ENCODE assay signal across 31 cellular contexts in the genomic region with DNA sequence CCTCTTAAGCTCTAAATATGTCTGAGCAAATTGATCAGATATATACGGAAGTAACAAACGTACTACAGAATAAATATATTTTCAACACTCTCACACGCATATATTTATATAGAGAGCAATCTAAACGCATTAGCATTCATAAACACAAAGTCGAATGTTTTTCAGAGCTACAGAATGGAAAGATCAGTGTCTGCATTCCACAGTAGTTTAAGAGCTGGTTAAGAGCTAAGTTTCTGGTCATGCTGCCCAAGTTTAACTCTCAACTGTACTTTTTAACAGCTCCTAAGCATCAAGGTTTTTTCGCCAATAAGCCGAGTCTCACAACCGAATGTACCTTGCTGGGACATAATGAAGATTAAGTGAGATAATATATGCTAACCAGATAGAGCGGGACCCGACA.
"Had no signal": no experiment of that assay in that cellular context is flagged by ENCODE, and none has a peak within 500 bp of the region (broad histone marks: within the 10 kb centered on the region; RNA-seq: fewer than 3 reads in every experiment).

No MANE protein-coding gene starts in this region.

- H3K36me3 ChIP-seq: brain microvascular endothelial cell, breast epithelium had no signal

- H3K27me3 ChIP-seq: adrenal gland, body of pancreas, brain microvascular endothelial cell, breast epithelium had no signal

- H3K9me3 ChIP-seq: adrenal gland, body of pancreas had no signal

- H3K4me3 ChIP-seq: adrenal gland, body of pancreas, breast epithelium had no signal

- H3K27ac ChIP-seq: adrenal gland, body of pancreas, brain microvascular endothelial cell, breast epithelium, VCaP had no signal

- ATAC-seq: activated CD4-positive, alpha-beta T cell treated with anti-CD3 and anti-CD28 coated beads for 36 hours; activated naive CD4-positive, alpha-beta T cell treated with anti-CD3 and anti-CD28 coated beads, Interleukin-2, amount 50 U/mL, for 72 hours; activated T-cell treated with anti-CD3 and anti-CD28 coated beads, Interleukin-2, amount 50 U/mL, for 4 hours; activated T-cell treated with anti-CD3 and anti-CD28 coated beads, Interleukin-2, amount 50 U/mL, for 72 hours; activated T-helper 17 cell treated with anti-CD3 and anti-CD28 coated beads, Interleukin-2, amount 50 U/mL, for 72 hours; body of pancreas had no signal

- DNase-seq: activated B cell treated with CpG ODN at 0.5 μM for 24 hours; activated CD4-positive, alpha-beta memory T cell treated with anti-CD3 and anti-CD28 coated beads, Interleukin-2, amount 10 ng/mL, durations not matched to agents 7 days and 5 days; activated CD4-positive, alpha-beta T cell treated with anti-CD3 and anti-CD28 coated beads for 36 hours; activated CD4-positive, alpha-beta T cell treated with anti-CD3 and anti-CD28 coated beads for 48 hours; activated CD4-positive, alpha-beta T cell treated with anti-CD3 and anti-CD28 coated beads, Interleukin-2, amount 10 ng/mL, durations not matched to agents 7 days and 5 days; activated CD4-positive, alpha-beta T cell treated with anti-CD3 and anti-CD28 coated beads, Interleukin-2, amount 50 U/mL, for 48 hours; activated CD4-positive, CD25-positive, alpha-beta regulatory T cell treated with anti-CD3 and anti-CD28 coated beads, Interleukin-2, amount 50 U/mL, for 72 hours; activated CD8-positive, alpha-beta memory T cell treated with anti-CD3 and anti-CD28 coated beads, Interleukin-2, amount 50 U/mL, for 4 hours; activated effector memory CD4-positive, alpha-beta T cell treated with anti-CD3 and anti-CD28 coated beads, Interleukin-2, amount 50 U/mL, for 16 hours; activated gamma-delta T cell treated with Interleukin-2 at 50 U/mL for 16 hours; activated naive CD4-positive, alpha-beta T cell; activated naive CD4-positive, alpha-beta T cell treated with anti-CD3 and anti-CD28 coated beads for 36 hours; activated naive CD4-positive, alpha-beta T cell treated with anti-CD3 and anti-CD28 coated beads, Interleukin-2, amount 50 U/mL, for 16 hours; activated naive CD8-positive, alpha-beta T cell treated with anti-CD3 and anti-CD28 coated beads for 36 hours; activated T-cell treated with anti-CD3 and anti-CD28 coated beads for 4 hours; activated T-cell treated with anti-CD3 and anti-CD28 coated beads, Interleukin-2, amount 50 U/mL, for 1 hour; activated T-cell treated with anti-CD3 and anti-CD28 coated beads, Interleukin-2, amount 50 U/mL, for 4 hours; activated T-cell treated with anti-CD3 and anti-CD28 coated beads, Interleukin-2, amount 50 U/mL, for 72 hours; adrenal gland; amniotic stem cell; aorta; body of pancreas; brain microvascular endothelial cell; central memory CD4-positive, alpha-beta T cell; T-helper 1 cell; T-helper 2 cell; T-helper 9 cell had no signal

- H3K4me1 ChIP-seq: adrenal gland, body of pancreas, breast epithelium had no signal
